In the genomic region with DNA sequence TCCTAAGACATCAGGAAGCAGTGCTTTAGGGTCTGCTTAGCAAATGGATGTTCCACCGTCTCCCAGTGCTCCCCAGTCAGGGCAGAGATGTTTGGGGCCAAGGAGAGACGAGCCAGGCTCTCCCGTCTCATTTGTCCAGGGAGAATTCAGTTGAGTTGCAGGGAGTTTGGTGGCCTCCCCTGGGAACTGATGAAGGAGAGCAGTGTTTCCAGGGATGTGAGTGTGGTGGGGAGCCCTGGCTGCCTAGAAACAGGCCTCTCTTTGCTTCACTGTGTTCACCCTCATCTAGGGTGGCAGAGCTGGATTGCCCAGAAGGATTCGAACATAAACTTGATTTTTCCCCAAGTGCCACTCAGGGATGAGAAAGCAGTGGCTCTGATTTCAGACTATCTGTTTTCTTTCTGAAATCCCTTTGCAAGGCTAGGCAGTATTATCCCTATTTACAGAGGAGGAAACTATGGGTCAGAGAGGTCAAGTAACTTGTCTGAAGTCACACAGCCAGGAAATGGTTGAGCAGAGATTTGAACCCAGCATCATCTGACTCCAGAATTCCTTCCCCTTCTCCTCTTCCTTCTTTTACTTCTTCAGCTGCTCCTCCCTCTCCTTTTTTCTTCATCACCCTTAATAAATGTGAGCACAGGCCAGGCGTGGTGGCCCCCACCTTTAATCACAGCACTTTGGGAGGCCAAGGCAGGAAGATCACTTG, we compare ENCODE assay signal across 2 cellular contexts.
TF ChIP-seq lines count a peak whose summit lies in the region.

No MANE protein-coding gene starts in this region.

TF ChIP-seq in A549, 52 proteins besides CTCF, POLR2A, EP300 and RAD21:
- TF ChIP-seq GATA3 (IDR thresholded peaks at IDR 0.05; ENCODE audit: borderline replicate concordance) (no peak), ZFP36 (IDR thresholded peaks at IDR 0.05; ENCODE audit: borderline replicate concordance, partially characterized antibody) (peak; percentile 17), RARB (CRISPR knock-in tag; IDR thresholded peaks at IDR 0.05) (no peak), TFCP2L1 (CRISPR knock-in tag; IDR thresholded peaks at IDR 0.05) (no peak), HDAC2 (IDR thresholded peaks at IDR 0.05) (no peak)

TF ChIP-seq in SK-N-SH, 30 proteins besides CTCF, POLR2A, EP300 and RAD21:
- TF ChIP-seq FOXM1 (IDR thresholded peaks at IDR 0.05; ENCODE audit: low read depth): no peak
- TF ChIP-seq SIN3A (IDR thresholded peaks at IDR 0.05; ENCODE audit: borderline replicate concordance, low read depth, low read length): no peak
